Comparison of ENCODE assay signal across 17 cellular contexts in the genomic region with DNA sequence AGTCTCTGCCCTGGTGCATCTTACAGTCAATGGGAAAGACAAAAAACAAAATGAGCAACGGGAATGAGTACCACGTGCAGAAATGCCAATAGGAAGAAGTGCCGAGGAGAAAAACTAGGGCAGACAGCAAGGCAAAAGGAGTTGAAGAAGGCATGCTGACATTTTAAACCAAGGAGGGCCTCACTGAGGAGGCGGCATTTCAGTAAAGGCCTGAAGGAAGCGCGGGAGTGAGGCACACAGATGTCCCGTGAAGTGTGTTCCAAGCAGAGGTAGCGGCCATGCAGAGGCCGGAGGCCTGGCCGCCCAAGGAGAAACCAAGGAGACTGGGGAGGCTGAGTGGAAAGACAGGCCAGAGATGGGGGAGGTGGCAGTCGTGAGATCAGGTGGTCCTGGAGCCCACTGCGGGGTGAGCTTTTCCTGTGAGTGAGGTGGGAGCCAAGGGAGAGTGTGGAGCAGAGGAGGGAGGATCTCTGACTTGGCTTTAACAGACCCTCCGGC. TPM values are rescaled to one million over a fixed set of nuclear protein-coding genes. Genes with fewer than 3 reads are reported as not detected.
DNase-seq lines count a peak whose midpoint lies in the region; ATAC-seq and TF ChIP-seq lines count a peak whose summit lies in the region.
"Had no signal": no experiment of that assay in that cellular context is flagged by ENCODE, and none has a peak within 500 bp of the region (broad histone marks: within the 10 kb centered on the region; RNA-seq: fewer than 3 reads in every experiment).

No MANE protein-coding gene starts in this region.

- ATAC-seq in stimulated activated naive CD8-positive, alpha-beta T cell treated with anti-CD3 and anti-CD28 coated beads, Interleukin-15, Interleukin-2, amounts not matched to agents 100 U/mL and 50 U/mL, for 24 hours = no peak
- no peak for ATAC-seq in psoas muscle

- intact Hi-C loops in mammary epithelial cell (cut with micrococcal nuclease) (no loop called here), psoas muscle (cut with DNase I) (no loop called here), OCI-LY7 (cut with micrococcal nuclease; ENCODE audit: unreplicated experiment) (no loop called here)

- no peaks in the 10 kb centered on the region for H4K20me1 ChIP-seq in mammary epithelial cell (ENCODE audit: insufficient read depth, low read length)
- no peaks in the 10 kb centered on the region for H4K20me1 ChIP-seq in osteoblast (ENCODE audit: insufficient read depth, low read length)
- H4K20me1 ChIP-seq in OCI-LY7 (ENCODE audit: insufficient read depth, low read length) = no peaks in the 10 kb centered on the region

- no peak overlapping the region for H3K9ac ChIP-seq in mammary epithelial cell (ENCODE audit: insufficient read depth, low read length)

- TF ChIP-seq CTCF in mammary epithelial cell (conservative IDR thresholded peaks at IDR 0.05 in 1 of 2, IDR thresholded peaks at IDR 0.05 in 1 of 2; ENCODE audit: extremely low read depth in 1 of 2, insufficient read depth in 1 of 2, low read depth in 1 of 2, low read length in 2 of 2) (no peak), mesothelial cell of epicardium (IDR thresholded peaks at IDR 0.05; ENCODE audit: unreplicated experiment) (no peak), psoas muscle (IDR thresholded peaks at IDR 0.05) (no peak), osteoblast (IDR thresholded peaks at IDR 0.05; ENCODE audit: extremely low read depth, low read depth, low read length) (no peak), OCI-LY7 (conservative IDR thresholded peaks at IDR 0.05; ENCODE audit: low read length) (no peak)

- H3K9me2 ChIP-seq in OCI-LY7 (ENCODE audit: insufficient read depth, low read length) = no peaks in the 10 kb centered on the region

- H3K4me2 ChIP-seq in mammary epithelial cell (ENCODE audit: insufficient read depth, low read depth, low read length) = no peak overlapping the region
- H3K4me2 ChIP-seq in osteoblast (ENCODE audit: insufficient read depth, low read length) = no peak overlapping the region
- H3K4me2 ChIP-seq in OCI-LY7 (ENCODE audit: low read length) = no peak overlapping the region

- H3K27ac ChIP-seq in mammary epithelial cell (ENCODE audit: insufficient read depth, low read depth, low read length) = no peak overlapping the region
- H3K27ac ChIP-seq in psoas muscle = no peak overlapping the region
- no peak overlapping the region for H3K27ac ChIP-seq in osteoblast (ENCODE audit: low read depth, low read length)
- no peak overlapping the region for H3K27ac ChIP-seq in OCI-LY7 (ENCODE audit: low read depth, low read length, poor library complexity, severe bottlenecking)
- H3K27ac ChIP-seq: left lung, vagina had no signal

- H3K4me1 Mint-ChIP-seq in stimulated activated naive CD8-positive, alpha-beta T cell treated with anti-CD3 and anti-CD28 coated beads, Interleukin-15, Interleukin-2, amounts not matched to agents 100 ng/mL and 50 ng/mL, for 24 hours (ENCODE audit: low read depth) = peaks cover 10% of the 10 kb centered on the region
- H3K4me1 Mint-ChIP-seq in mesothelial cell of epicardium = peaks cover 41% of the 10 kb centered on the region

- WGBS in mammary epithelial cell (ENCODE audit: low coverage, missing lambda C conversion rate) = 94% methylated on average over 10 of the region's 13 CpGs
- 67 to 77% (median 72%) methylated on average over 13 of the region's 13 CpGs for WGBS in psoas muscle, 3 donors

- H2AFZ ChIP-seq in mammary epithelial cell (ENCODE audit: low read depth, low read length) (peak overlapping the region; percentile 74), osteoblast (ENCODE audit: low read length) (no peak overlapping the region), OCI-LY7 (ENCODE audit: low read length) (no peak overlapping the region)

- no peaks in the 10 kb centered on the region for H3K36me3 Mint-ChIP-seq in stimulated activated naive CD8-positive, alpha-beta T cell treated with anti-CD3 and anti-CD28 coated beads, Interleukin-15, Interleukin-2, amounts not matched to agents 100 ng/mL and 50 ng/mL, for 24 hours (ENCODE audit: low read depth)
- H3K36me3 Mint-ChIP-seq in mesothelial cell of epicardium = no peaks in the 10 kb centered on the region

- peaks cover 41% of the 10 kb centered on the region for H3K27me3 Mint-ChIP-seq in stimulated activated naive CD8-positive, alpha-beta T cell treated with anti-CD3 and anti-CD28 coated beads, Interleukin-15, Interleukin-2, amounts not matched to agents 100 ng/mL and 50 ng/mL, for 24 hours
- H3K27me3 Mint-ChIP-seq in mesothelial cell of epicardium (ENCODE audit: low read depth) = peaks cover 18% of the 10 kb centered on the region

- H3K36me3 ChIP-seq in mammary epithelial cell (ENCODE audit: insufficient read depth, low read length) (no peaks in the 10 kb centered on the region), psoas muscle (ENCODE audit: insufficient read depth in 1 of 2, low read depth in 1 of 2) (no peaks in the 10 kb centered on the region), osteoblast (ENCODE audit: insufficient read depth, low read length) (no peaks in the 10 kb centered on the region), OCI-LY7 (ENCODE audit: insufficient read depth, low read length) (no peaks in the 10 kb centered on the region)
- H3K36me3 ChIP-seq: left lung, vagina had no signal

- H3K27me3 ChIP-seq in mammary epithelial cell (ENCODE audit: insufficient read depth, low read length) (peaks cover 16% of the 10 kb centered on the region), psoas muscle (ENCODE audit: insufficient read depth in 3 of 3, low read length in 2 of 3) (peaks cover 0 to 29% (median 15%) of the 10 kb centered on the region in 3 donors), osteoblast (ENCODE audit: insufficient read depth, low read length) (peaks cover 46% of the 10 kb centered on the region)
- H3K27me3 ChIP-seq: vagina had no signal

- H3K9me3 ChIP-seq in mammary epithelial cell (replicated peaks; ENCODE audit: insufficient read depth, low read length) (no peaks in the 10 kb centered on the region), psoas muscle (no peaks in the 10 kb centered on the region), osteoblast (ENCODE audit: low read depth, low read length) (no peaks in the 10 kb centered on the region), OCI-LY7 (ENCODE audit: low read length) (no peaks in the 10 kb centered on the region)
- H3K9me3 ChIP-seq: left lung, vagina had no signal

- no TSS peak for BruUV-seq in mammary epithelial cell (replicated peaks; lab: Mats Ljungman, UMichigan)
- no TSS peak for BruUV-seq in OCI-LY7 (replicated peaks; lab: Mats Ljungman, UMichigan)

- H3K79me2 ChIP-seq in mammary epithelial cell (ENCODE audit: insufficient read depth, low read length) (no peaks in the 10 kb centered on the region), osteoblast (ENCODE audit: insufficient read depth, low read length) (no peaks in the 10 kb centered on the region), OCI-LY7 (ENCODE audit: insufficient read depth, low read depth, low read length) (no peaks in the 10 kb centered on the region)

- peak overlapping the region; percentile 4 for H3K4me3 Mint-ChIP-seq in stimulated activated naive CD8-positive, alpha-beta T cell treated with anti-CD3 and anti-CD28 coated beads, Interleukin-15, Interleukin-2, amounts not matched to agents 100 ng/mL and 50 ng/mL, for 24 hours
- peak overlapping the region; percentile 87 for H3K4me3 Mint-ChIP-seq in mesothelial cell of epicardium

- no peaks in the 10 kb centered on the region for H3K9me3 Mint-ChIP-seq in stimulated activated naive CD8-positive, alpha-beta T cell treated with anti-CD3 and anti-CD28 coated beads, Interleukin-15, Interleukin-2, amounts not matched to agents 100 ng/mL and 50 ng/mL, for 24 hours
- peaks cover 7% of the 10 kb centered on the region for H3K9me3 Mint-ChIP-seq in mesothelial cell of epicardium

- H3K27ac Mint-ChIP-seq in stimulated activated naive CD8-positive, alpha-beta T cell treated with anti-CD3 and anti-CD28 coated beads, Interleukin-15, Interleukin-2, amounts not matched to agents 100 ng/mL and 50 ng/mL, for 24 hours = no peak overlapping the region
- H3K27ac Mint-ChIP-seq in mesothelial cell of epicardium = peak overlapping the region; percentile 88

- POLR2A ChIA-PET in OCI-LY7 (lab: Charles Lee) = no interaction called here

- CTCF ChIA-PET in mammary epithelial cell (lab: Charles Lee; ENCODE audit: low non-redundant PET) = no interaction called here
- CTCF ChIA-PET in OCI-LY7 (lab: Charles Lee; ENCODE audit: unreplicated experiment) = no interaction called here

- no peak for DNase-seq in stimulated activated naive CD8-positive, alpha-beta T cell treated with anti-CD3 and anti-CD28 coated beads, Interleukin-15, Interleukin-2, amounts not matched to agents 100 U/mL and 50 U/mL, for 24 hours
- DNase-seq in mammary epithelial cell (no peak), mesothelial cell of epicardium (ENCODE audit: low spot score in 2 of 2, unreplicated experiment in 2 of 2) (no peak), ecto neural progenitor cell (ENCODE audit: low spot score) (no peak), psoas muscle (no peak), osteoblast (ENCODE audit: insufficient read length, low spot score, missing footprints) (no peak), OCI-LY7 (ENCODE audit: low spot score) (no peak)
- DNase-seq: ACHN; activated CD8-positive, alpha-beta memory T cell treated with anti-CD3 and anti-CD28 coated beads, Interleukin-2, amount 50 U/mL, for 48 hours; activated naive CD4-positive, alpha-beta T cell treated with anti-CD3 and anti-CD28 coated beads, Interleukin-2, amount 50 U/mL, for 16 hours; effector CD8-positive, alpha-beta T cell; hippocampal formation; SIG-M5 had no signal

- H3K4me1 ChIP-seq in mammary epithelial cell (ENCODE audit: insufficient read depth, low read length) (peaks cover 4% of the 10 kb centered on the region), psoas muscle (peaks cover 6% of the 10 kb centered on the region), osteoblast (ENCODE audit: insufficient read depth, low read length) (no peaks in the 10 kb centered on the region), OCI-LY7 (ENCODE audit: insufficient read depth, low read length, poor library complexity, severe bottlenecking) (no peaks in the 10 kb centered on the region)

- H3K4me3 ChIP-seq in mammary epithelial cell (replicated peaks in 1 of 3; ENCODE audit: insufficient read depth in 1 of 3, low read depth in 2 of 3, low read length in 3 of 3) (no peak overlapping the region), psoas muscle (no peak overlapping the region), osteoblast (ENCODE audit: insufficient read depth, low read length) (no peak overlapping the region), OCI-LY7 (ENCODE audit: low read depth, low read length, poor library complexity, severe bottlenecking) (no peak overlapping the region)

- dilution Hi-C loops in mammary epithelial cell (cut with HindIII; ENCODE audit: low sequenced_read_pairs) = no loop called here

- in situ Hi-C loops in mammary epithelial cell (cut with MboI; ENCODE audit: low sequenced_read_pairs in 2 of 2) = loop anchor here (10.0 to 25.0 kb wide), 2 partner anchors 153 to 155 kb away; no protein-coding TSS in a partner anchor

RNA-seq across cellular contexts. Expression of gene DNAJB8, which starts 34.8 kb away (rescaled TPM):
- not detected for total RNA-seq in mammary epithelial cell
- polyA plus RNA-seq in mammary epithelial cell = not detected
- polyA minus RNA-seq in mammary epithelial cell = not detected
- not detected in 3 replicates for total RNA-seq in mesothelial cell of epicardium
- total RNA-seq in psoas muscle = not detected
- polyA plus RNA-seq in psoas muscle = not detected
- not detected in 2 replicates for total RNA-seq in osteoblast
- not detected in 2 replicates for total RNA-seq in OCI-LY7 (2014; rRNA removed; shearing (Covaris generic))
- total RNA-seq in OCI-LY7 (2022) = not detected in 2 replicates
- total RNA-seq: left lung, LHCN-M2, vagina had no signal
